In genomic region chr1:12176298-12177118, GRCh38 we compare ENCODE assay signal across 13 cellular contexts. TPM values are rescaled to one million over a fixed set of nuclear protein-coding genes. Genes with fewer than 3 reads are reported as not detected.
DNase-seq lines count a peak whose midpoint lies in the region; ATAC-seq and TF ChIP-seq lines count a peak whose summit lies in the region.
"Had no signal": no experiment of that assay in that cellular context is flagged by ENCODE, and none has a peak within 500 bp of the region (broad histone marks: within the 10 kb centered on the region; RNA-seq: fewer than 3 reads in every experiment).

No MANE protein-coding gene starts in this region.

- no peaks in the 10 kb centered on the region for H3K27me3 Mint-ChIP-seq in natural killer cell (ENCODE audit: low read depth in 2 of 2)

- DNase-seq in heart right ventricle (no peak), left ventricle myocardium superior (no peak), colonic mucosa (no peak), natural killer cell (no peak), vagina (ENCODE audit: extremely low spot score in 2 of 2) (no peak), putamen (ENCODE audit: low spot score) (no peak), iPS-NIHi7 (ENCODE audit: extremely low spot score) (no peak)
- DNase-seq: erythroblast, hippocampal formation, nucleus accumbens had no signal

- H3K9ac ChIP-seq in colonic mucosa (ENCODE audit: low read depth in 2 of 2, low read length in 2 of 2), result no peak overlapping the region

- H3K4me3 ChIP-seq in heart right ventricle (no peak overlapping the region), colonic mucosa (no peak overlapping the region), vagina (no peak overlapping the region)
- H3K4me3 ChIP-seq: lung had no signal

- peaks cover 2% of the 10 kb centered on the region for H3K36me3 Mint-ChIP-seq in natural killer cell

- ATAC-seq in heart right ventricle (no peak), left ventricle myocardium superior (no peak), natural killer cell (no peak), GM21390 (IDR thresholded peaks at IDR 0.05; ENCODE audit: unreplicated experiment) (no peak)

- H3K36me3 ChIP-seq in heart right ventricle, result peaks cover 0 to 33% (median 0%) of the 10 kb centered on the region in 9 donors
- H3K36me3 ChIP-seq in colonic mucosa, result no peaks in the 10 kb centered on the region
- H3K36me3 ChIP-seq in vagina, result no peaks in the 10 kb centered on the region

- no peak for TF ChIP-seq CTCF in heart right ventricle (IDR thresholded peaks at IDR 0.05)
- no peak for TF ChIP-seq CTCF in colonic mucosa (IDR thresholded peaks at IDR 0.05)
- TF ChIP-seq CTCF in natural killer cell (IDR thresholded peaks at IDR 0.05), result no peak
- no peak for TF ChIP-seq CTCF in vagina (IDR thresholded peaks at IDR 0.05)

- no peaks in the 10 kb centered on the region for H3K9me3 Mint-ChIP-seq in natural killer cell

- H3K27ac ChIP-seq in heart right ventricle (peak overlapping the region in 9 of 10 donors; percentile 48 to 99 (median 80)), colonic mucosa (peak overlapping the region; percentile 24), vagina (peak overlapping the region; percentile 80)

- 80 to 89% methylated on average over 6 of the region's 6 CpGs for WGBS in heart right ventricle, 2 donors

- H3K27me3 ChIP-seq in heart right ventricle (peaks cover 0 to 5% (median 0%) of the 10 kb centered on the region in 7 donors), colonic mucosa (no peaks in the 10 kb centered on the region), vagina (no peaks in the 10 kb centered on the region)

- H3K27ac Mint-ChIP-seq in natural killer cell, result peak overlapping the region; percentile 99

- peaks cover 17 to 100% (median 93%) of the 10 kb centered on the region in 9 donors for H3K4me1 ChIP-seq in heart right ventricle
- no peaks in the 10 kb centered on the region for H3K4me1 ChIP-seq in colonic mucosa
- H3K4me1 ChIP-seq in vagina, result peaks cover 87% of the 10 kb centered on the region

- no peak for TF ChIP-seq POLR2A in vagina (IDR thresholded peaks at IDR 0.05)

- intact Hi-C loops in heart right ventricle (cut with DNase I), result no loop called here
- intact Hi-C loops in left ventricle myocardium superior (cut with micrococcal nuclease), result no loop called here
- intact Hi-C loops in colonic mucosa (cut with DNase I), result no loop called here
- intact Hi-C loops in natural killer cell (cut with micrococcal nuclease), result loop anchor here (10.0 kb wide), 1 partner anchor 258 kb away; no protein-coding TSS in a partner anchor
- intact Hi-C loops in vagina (cut with DNase I), result no loop called here

- peak overlapping the region; percentile 54 for H3K4me3 Mint-ChIP-seq in natural killer cell

- H3K4me1 Mint-ChIP-seq in natural killer cell, result peaks cover 79 to 97% of the 10 kb centered on the region in 2 donors

- H3K9me3 ChIP-seq in heart right ventricle, result no peaks in the 10 kb centered on the region
- H3K9me3 ChIP-seq in colonic mucosa, result no peaks in the 10 kb centered on the region
- no peaks in the 10 kb centered on the region for H3K9me3 ChIP-seq in vagina

RNA-seq across cellular contexts. Expression of gene TNFRSF1B, which starts 9.7 kb away (rescaled TPM):
- 10 to 100 TPM in 8 of 10 donors, 1 to 10 TPM in 2; 8.0 to 55.4 (median 15.7) TPM for total RNA-seq in heart right ventricle
- polyA plus RNA-seq in heart right ventricle, result 10 to 100 TPM; 11.9 to 15.3 TPM
- total RNA-seq in left ventricle myocardium superior, result 13.0 TPM
- total RNA-seq in colonic mucosa, result 10 to 100 TPM; 27.2 to 28.1 TPM
- total RNA-seq in natural killer cell, result 100 to 1,000 TPM; 152 to 173 (median 172) TPM
- total RNA-seq in vagina, result 41.0 TPM
- total RNA-seq: OCI-LY7 had no signal

RNA-seq across cellular contexts. Expression of gene VPS13D, which starts 53.3 kb away (rescaled TPM):
- total RNA-seq in heart right ventricle, result 100 to 1,000 TPM in 2 of 10 donors, 10 to 100 TPM in 8; 59.6 to 161 (median 92.0) TPM
- 10 to 100 TPM; 36.9 to 48.2 TPM for polyA plus RNA-seq in heart right ventricle
- 112 TPM for total RNA-seq in left ventricle myocardium superior
- total RNA-seq in colonic mucosa, result 10 to 100 TPM; 54.3 to 56.0 TPM
- 10 to 100 TPM; 66.3 to 94.0 (median 81.7) TPM for total RNA-seq in natural killer cell
- total RNA-seq in vagina, result 88.9 TPM

Comparison
In these comparisons a context has a peak if more than half of its experiments do, and no peak if none do; other contexts are left out.
1. H3K27ac ChIP-seq: peak in every context shown above with its lines; median percentile 80 in heart right ventricle; 80 in vagina; 24 in colonic mucosa.